10 cellular contexts compared by ENCODE assay signal in genomic region chr2:111049792-111050640, GRCh38.
DNase-seq lines count a peak whose midpoint lies in the region; ATAC-seq and TF ChIP-seq lines count a peak whose summit lies in the region.
"Had no signal": no experiment of that assay in that cellular context is flagged by ENCODE, and none has a peak within 500 bp of the region (broad histone marks: within the 10 kb centered on the region; RNA-seq: fewer than 3 reads in every experiment).

No MANE protein-coding gene starts in this region.

- H3K36me3 Mint-ChIP-seq in activated CD8-positive, alpha-beta T cell treated with anti-CD3 and anti-CD28 coated beads, Interleukin-2, amount 10 ng/mL, durations not matched to agents 7 days and 5 days (ENCODE audit: low read depth), result no peaks in the 10 kb centered on the region
- no peaks in the 10 kb centered on the region for H3K36me3 Mint-ChIP-seq in progenitor cell of endocrine pancreas (ENCODE audit: insufficient read depth)
- H3K36me3 Mint-ChIP-seq: CD4-positive, CD25-positive, alpha-beta regulatory T cell had no signal

- TF ChIP-seq CTCF in progenitor cell of endocrine pancreas (IDR thresholded peaks at IDR 0.05; ENCODE audit: unreplicated experiment), result no peak
- TF ChIP-seq CTCF in stomach (IDR thresholded peaks at IDR 0.05), result no peak

- H3K4me3 Mint-ChIP-seq in activated CD8-positive, alpha-beta T cell treated with anti-CD3 and anti-CD28 coated beads, Interleukin-2, amount 10 ng/mL, durations not matched to agents 7 days and 5 days, result no peak overlapping the region
- H3K4me3 Mint-ChIP-seq in progenitor cell of endocrine pancreas (ENCODE audit: low read depth), result no peak overlapping the region

- no peak for TF ChIP-seq EP300 in stomach (IDR thresholded peaks at IDR 0.05)

- peak; percentile 68 for DNase-seq in activated CD8-positive, alpha-beta memory T cell treated with anti-CD3 and anti-CD28 coated beads for 24 hours
- no peak for DNase-seq in activated CD8-positive, alpha-beta memory T cell treated with anti-CD3 and anti-CD28 coated beads, Interleukin-2, amount 50 U/mL, for 4 hours
- DNase-seq in activated CD8-positive, alpha-beta T cell treated with anti-CD3 and anti-CD28 coated beads, Interleukin-2, amount 10 ng/mL, durations not matched to agents 7 days and 5 days, result peak; percentile 46
- DNase-seq in progenitor cell of endocrine pancreas (ENCODE audit: low spot score, unreplicated experiment) (no peak), OCI-M1 (lab: John Stamatoyannopoulos, UW) (no peak), stomach (no peak), hypothalamus (lab: John Stamatoyannopoulos, UW) (no peak)
- DNase-seq: CD4-positive, CD25-positive, alpha-beta regulatory T cell had no signal

- peaks cover 0 to 4% (median 0%) of the 10 kb centered on the region in 4 donors for H3K4me1 ChIP-seq in stomach

- H3K9me3 ChIP-seq in stomach, result no peaks in the 10 kb centered on the region

- no peaks in the 10 kb centered on the region for H3K9me3 Mint-ChIP-seq in activated CD8-positive, alpha-beta T cell treated with anti-CD3 and anti-CD28 coated beads, Interleukin-2, amount 10 ng/mL, durations not matched to agents 7 days and 5 days (ENCODE audit: insufficient read depth)
- no peaks in the 10 kb centered on the region for H3K9me3 Mint-ChIP-seq in progenitor cell of endocrine pancreas (ENCODE audit: low read depth)

- CTCF ChIA-PET in activated CD8-positive, alpha-beta T cell treated with anti-CD3 and anti-CD28 coated beads, Interleukin-2, amount 10 ng/mL, durations not matched to agents 7 days and 5 days (lab: Charles Lee), result interaction anchor here (0.7 to 1.2 kb wide), 3 partner anchors 12 to 238 kb away, joined by 3 read pairs; no protein-coding TSS in a partner anchor

- no peak overlapping the region for H3K27ac ChIP-seq in stomach

- WGBS in stomach, 5 donors, result 47 to 63% (median 53%) methylated on average over 8 of the region's 8 CpGs

- no peaks in the 10 kb centered on the region for H3K36me3 ChIP-seq in stomach

- H3K27me3 Mint-ChIP-seq in activated CD8-positive, alpha-beta T cell treated with anti-CD3 and anti-CD28 coated beads, Interleukin-2, amount 10 ng/mL, durations not matched to agents 7 days and 5 days (ENCODE audit: low read depth), result no peaks in the 10 kb centered on the region
- H3K27me3 Mint-ChIP-seq in progenitor cell of endocrine pancreas, result peaks cover 9% of the 10 kb centered on the region

- TF ChIP-seq POLR2A in stomach (IDR thresholded peaks at IDR 0.05), result no peak

- POLR2A ChIA-PET in activated CD8-positive, alpha-beta T cell treated with anti-CD3 and anti-CD28 coated beads, Interleukin-2, amount 10 ng/mL, durations not matched to agents 7 days and 5 days (lab: Charles Lee), result no interaction called here

- no peak overlapping the region for H3K4me3 ChIP-seq in stomach

- H3K27ac Mint-ChIP-seq in activated CD8-positive, alpha-beta T cell treated with anti-CD3 and anti-CD28 coated beads, Interleukin-2, amount 10 ng/mL, durations not matched to agents 7 days and 5 days, result peak overlapping the region; percentile 41
- H3K27ac Mint-ChIP-seq in progenitor cell of endocrine pancreas, result peak overlapping the region; percentile 29

- peak; percentile 71 for ATAC-seq in HG02588 (IDR thresholded peaks at IDR 0.05; ENCODE audit: unreplicated experiment)
- ATAC-seq in activated CD8-positive, alpha-beta T cell treated with anti-CD3 and anti-CD28 coated beads, Interleukin-2, amount 10 ng/mL, durations not matched to agents 7 days and 5 days, result peak; percentile 68
- ATAC-seq: SK-N-SH treated with all-trans-retinoic acid at 6 μM for 48 hours had no signal

- peaks cover 29% of the 10 kb centered on the region for H3K4me1 Mint-ChIP-seq in activated CD8-positive, alpha-beta T cell treated with anti-CD3 and anti-CD28 coated beads, Interleukin-2, amount 10 ng/mL, durations not matched to agents 7 days and 5 days (ENCODE audit: low read depth)
- peaks cover 17% of the 10 kb centered on the region for H3K4me1 Mint-ChIP-seq in progenitor cell of endocrine pancreas (ENCODE audit: low read depth)

- intact Hi-C loops in stomach (cut with DNase I; ENCODE audit: low total_unique reads), result no loop called here

- H3K27me3 ChIP-seq in stomach, result peaks cover 0 to 8% (median 0%) of the 10 kb centered on the region in 3 donors

Comparison
In these comparisons a context has a peak if more than half of its experiments do, and no peak if none do; other contexts are left out.
1. DNase-seq: peak in activated CD8-positive, alpha-beta memory T cell treated with anti-CD3 and anti-CD28 coated beads for 24 hours (single experiment) and activated CD8-positive, alpha-beta T cell treated with anti-CD3 and anti-CD28 coated beads, Interleukin-2, amount 10 ng/mL, durations not matched to agents 7 days and 5 days (single experiment); none in activated CD8-positive, alpha-beta memory T cell treated with anti-CD3 and anti-CD28 coated beads, Interleukin-2, amount 50 U/mL, for 4 hours (single experiment), progenitor cell of endocrine pancreas (single experiment), OCI-M1 (single experiment), stomach (single experiment) and hypothalamus (0 of 51).